Comparison of ENCODE assay signal across 1 cellular context in the genomic region with DNA sequence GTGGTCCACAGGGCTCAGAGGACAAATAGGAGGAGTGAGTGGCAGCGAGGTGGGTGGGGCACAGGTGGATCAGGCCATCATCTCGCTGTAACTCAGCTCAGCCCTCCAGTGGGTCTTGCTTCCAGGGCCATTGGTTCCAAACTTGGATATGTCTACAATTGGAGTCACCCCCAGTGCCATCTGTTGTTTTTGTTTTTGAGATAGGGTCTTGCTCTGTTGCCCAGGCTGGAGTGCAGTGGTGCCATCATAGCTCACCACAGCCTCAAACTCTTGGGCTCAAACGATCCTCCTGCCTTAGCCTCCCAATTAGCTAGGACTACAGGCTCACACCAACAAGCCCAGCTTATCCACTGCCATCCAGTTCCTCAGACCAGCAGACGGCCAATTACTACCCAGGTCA.
TF ChIP-seq lines count a peak whose summit lies in the region.

No MANE protein-coding gene starts in this region.

TF ChIP-seq in A549, 52 proteins besides CTCF, POLR2A, EP300 and RAD21 (continued from another document):
- TF ChIP-seq MAFK (IDR thresholded peaks at IDR 0.05; ENCODE audit: partially characterized antibody), result no peak
- TF ChIP-seq CBX2 (IDR thresholded peaks at IDR 0.05; ENCODE audit: borderline replicate concordance, low read depth), result no peak
- TF ChIP-seq ZC3H11A (IDR thresholded peaks at IDR 0.05), result no peak
